ENCODE assay signal across 12 cellular contexts in genomic region chr17:49667854-49668253, GRCh38.
"Had no signal": no experiment of that assay in that cellular context is flagged by ENCODE, and none has a peak within 500 bp of the region (broad histone marks: within the 10 kb centered on the region; RNA-seq: fewer than 3 reads in every experiment).

No MANE protein-coding gene starts in this region.

- H3K4me1 Mint-ChIP-seq: neural crest cell had no signal

- ATAC-seq: gastrocnemius medialis had no signal

- H3K9me3 ChIP-seq: adrenal gland, colonic mucosa, gastrocnemius medialis, left ventricle myocardium inferior, SJSA1, tibial artery had no signal

- H3K4me3 Mint-ChIP-seq: neural crest cell had no signal

- DNase-seq: activated CD4-positive, alpha-beta T cell treated with anti-CD3 and anti-CD28 coated beads for 48 hours; activated gamma-delta T cell; activated T-cell treated with anti-CD3 and anti-CD28 coated beads, Interleukin-2, amount 50 U/mL, for 48 hours; adrenal gland; colonic mucosa; gastrocnemius medialis; left ventricle myocardium inferior; SW 1271; T-helper 9 cell; tibial artery had no signal

- H3K9me3 Mint-ChIP-seq: neural crest cell had no signal
